ENCODE assay signal across 1 cellular context in genomic region chr10:104035107-104035816, GRCh38.
TF ChIP-seq lines count a peak whose summit lies in the region.

No MANE protein-coding gene starts in this region.

TF ChIP-seq in K562, 482 proteins besides CTCF, POLR2A, EP300 and RAD21:
- TF ChIP-seq ZBTB8A (IDR thresholded peaks at IDR 0.05; ENCODE audit: partially characterized antibody) (no peak), NCOA1 (IDR thresholded peaks at IDR 0.05; ENCODE audit: low read depth) (no peak), NCOA2 (IDR thresholded peaks at IDR 0.05; ENCODE audit: partially characterized antibody in 2 of 2) (no peak), SMAD1 (IDR thresholded peaks at IDR 0.05; ENCODE audit: low read depth, low read length, partially characterized antibody) (no peak)
